Comparison of ENCODE assay signal across 13 cellular contexts in the genomic region with DNA sequence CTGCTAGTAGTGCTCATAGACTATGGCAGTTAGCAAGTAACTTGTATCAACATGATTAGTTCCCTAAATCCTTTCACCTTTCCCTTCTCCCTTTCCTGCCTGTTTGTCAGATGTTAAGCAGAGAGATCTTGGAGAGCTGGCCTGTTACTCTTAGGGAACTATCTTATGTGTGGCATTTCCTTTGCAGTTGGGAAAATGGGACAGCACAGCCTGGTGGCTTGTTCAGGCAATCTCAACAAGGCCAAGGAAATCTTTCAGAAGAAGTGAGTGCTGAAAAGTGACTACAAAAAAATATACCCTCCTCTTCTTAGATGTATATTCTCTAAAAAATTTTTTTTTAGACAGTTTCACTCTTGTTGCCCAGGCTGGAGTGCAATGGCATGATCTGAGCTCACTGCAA. TPM values are rescaled to one million over a fixed set of nuclear protein-coding genes. Genes with fewer than 3 reads are reported as not detected.
DNase-seq lines count a peak whose midpoint lies in the region; TF ChIP-seq lines count a peak whose summit lies in the region.
"Had no signal": no experiment of that assay in that cellular context is flagged by ENCODE, and none has a peak within 500 bp of the region (broad histone marks: within the 10 kb centered on the region; RNA-seq: fewer than 3 reads in every experiment).

No MANE protein-coding gene starts in this region.

- no peak overlapping the region for H3K4me3 ChIP-seq in AG09309 (ENCODE audit: control insufficient read depth, low read depth, low read length)
- no peak overlapping the region for H3K4me3 ChIP-seq in cardiac fibroblast (replicated peaks in 1 of 2; ENCODE audit: low read depth in 2 of 2, low read length in 2 of 2)
- H3K4me3 ChIP-seq in liver (ENCODE audit: low read depth in 1 of 3, low read length in 3 of 3), result no peak overlapping the region
- no peak overlapping the region for H3K4me3 ChIP-seq in neural progenitor cell

- no TSS peak for BruUV-seq in Calu3 (replicated peaks; lab: Mats Ljungman, UMichigan)

- H3K4me1 Mint-ChIP-seq in HFFc6 (ENCODE audit: low read depth) (peaks cover 14% of the 10 kb centered on the region), Calu3 (ENCODE audit: low read depth, unreplicated experiment) (peaks cover under 1% of the 10 kb centered on the region), neural progenitor cell (no peaks in the 10 kb centered on the region)

- CTCF ChIA-PET in Calu3 (lab: Charles Lee), result interaction anchor here (0.5 kb wide), 1 partner anchor 34 kb away, joined by 3 read pairs; no protein-coding TSS in a partner anchor

- H3K27me3 ChIP-seq in liver (ENCODE audit: control insufficient read depth in 4 of 4, insufficient read depth in 4 of 4, low read length in 3 of 4) (no peaks in the 10 kb centered on the region), neural progenitor cell (no peaks in the 10 kb centered on the region)

- no peaks in the 10 kb centered on the region for H3F3A ChIP-seq in neural progenitor cell (ENCODE audit: low read depth)

- H3K27ac Mint-ChIP-seq in HFFc6, result peak overlapping the region; percentile 72
- no peak overlapping the region for H3K27ac Mint-ChIP-seq in Calu3 (ENCODE audit: unreplicated experiment)
- no peak overlapping the region for H3K27ac Mint-ChIP-seq in neural progenitor cell
- H3K27ac Mint-ChIP-seq: IgD-negative memory B cell had no signal

- no peak overlapping the region for H3K4me3 Mint-ChIP-seq in HFFc6
- H3K4me3 Mint-ChIP-seq in Calu3 (ENCODE audit: low read depth, unreplicated experiment), result no peak overlapping the region
- no peak overlapping the region for H3K4me3 Mint-ChIP-seq in neural progenitor cell
- H3K4me3 Mint-ChIP-seq: activated CD8-positive, alpha-beta T cell treated with anti-CD3 and anti-CD28 coated beads, Interleukin-2, amount 10 ng/mL, durations not matched to agents 7 days and 5 days; IgD-negative memory B cell had no signal

- H4K20me1 ChIP-seq in neural progenitor cell (ENCODE audit: low read depth), result no peaks in the 10 kb centered on the region

- H2AFZ ChIP-seq in neural progenitor cell (replicated peaks), result no peak overlapping the region

- H3K36me3 Mint-ChIP-seq in HFFc6 (ENCODE audit: low read depth) (peaks cover 16% of the 10 kb centered on the region), Calu3 (ENCODE audit: insufficient read depth, unreplicated experiment) (peaks cover 56% of the 10 kb centered on the region), neural progenitor cell (peaks cover 42% of the 10 kb centered on the region)

- H3K27ac ChIP-seq in liver (ENCODE audit: low read depth in 1 of 2, low read length in 2 of 2) (no peak overlapping the region), neural progenitor cell (no peak overlapping the region)

- peak; percentile 28 for TF ChIP-seq CTCF in AG09309 (IDR thresholded peaks at IDR 0.05; ENCODE audit: control insufficient read depth, insufficient read depth, low read depth, low read length, missing control alignments)
- TF ChIP-seq CTCF in HFFc6 (IDR thresholded peaks at IDR 0.05), result peak; percentile 66
- peak; percentile 39 for TF ChIP-seq CTCF in cardiac fibroblast (IDR thresholded peaks at IDR 0.05; ENCODE audit: low read depth, low read length)
- TF ChIP-seq CTCF in liver (IDR thresholded peaks at IDR 0.05; ENCODE audit: low read depth, low read length, missing input control), result peak; percentile 33
- TF ChIP-seq CTCF in Calu3 (IDR thresholded peaks at IDR 0.05; ENCODE audit: unreplicated experiment), result no peak
- no peak for TF ChIP-seq CTCF in neural progenitor cell (IDR thresholded peaks at IDR 0.05)

- H3K27me3 Mint-ChIP-seq in HFFc6 (ENCODE audit: insufficient read depth) (no peaks in the 10 kb centered on the region; the same call in 1 of the 2 replicates), Calu3 (ENCODE audit: unreplicated experiment) (no peaks in the 10 kb centered on the region), neural progenitor cell (ENCODE audit: insufficient read depth, low read depth) (no peaks in the 10 kb centered on the region)
- H3K27me3 Mint-ChIP-seq: IgD-negative memory B cell had no signal

- H3K9me3 ChIP-seq in liver (ENCODE audit: control insufficient read depth in 4 of 4, low read length in 3 of 4), result no peaks in the 10 kb centered on the region
- H3K9me3 ChIP-seq in neural progenitor cell (ENCODE audit: low read depth), result no peaks in the 10 kb centered on the region

- H3K79me2 ChIP-seq in neural progenitor cell (ENCODE audit: low read depth), result no peaks in the 10 kb centered on the region

- H3K4me1 ChIP-seq in liver (ENCODE audit: control insufficient read depth in 4 of 4, insufficient read depth in 4 of 4, low read length in 3 of 4) (no peaks in the 10 kb centered on the region), neural progenitor cell (no peaks in the 10 kb centered on the region)

- no peak for DNase-seq in AG09309 (ENCODE audit: low read depth)
- peak; percentile 32 for DNase-seq in HFFc6
- peak; percentile 22 to 44 for DNase-seq in cardiac fibroblast (ENCODE audit: low read depth in 2 of 2)
- DNase-seq in Calu3, result no peak
- no peak for DNase-seq in neural progenitor cell (ENCODE audit: low spot score)
- no peak for DNase-seq in stimulated activated CD4-positive, alpha-beta T cell treated with anti-CD3 and anti-CD28 coated beads, Interleukin-4, amount 100 ng/mL, for 24 hours
- DNase-seq in H4 (ENCODE audit: low spot score), result no peak
- DNase-seq: activated CD8-positive, alpha-beta T cell treated with anti-CD3 and anti-CD28 coated beads, Interleukin-2, amount 10 ng/mL, durations not matched to agents 7 days and 5 days; activated gamma-delta T cell; NCI-H1436 treated with DMSO at 0.1 percent for 48 hours; NCI-H526 had no signal

- peak; percentile 54 to 75 for TF ChIP-seq RAD21 in liver (IDR thresholded peaks at IDR 0.05)

- H3K9ac ChIP-seq in liver (ENCODE audit: low read depth in 1 of 2, low read length in 2 of 2), result no peak overlapping the region
- no peak overlapping the region for H3K9ac ChIP-seq in neural progenitor cell

- peaks cover 12 to 63% (median 38%) of the 10 kb centered on the region in 4 donors for H3K36me3 ChIP-seq in liver (ENCODE audit: control insufficient read depth in 4 of 4, insufficient read depth in 3 of 4, low read depth in 1 of 4, low read length in 3 of 4)
- peaks cover 25% of the 10 kb centered on the region for H3K36me3 ChIP-seq in neural progenitor cell

- no peak overlapping the region for H3K4me2 ChIP-seq in neural progenitor cell

- intact Hi-C loops in Calu3 (cut with micrococcal nuclease; ENCODE audit: unreplicated experiment), result no loop called here

- H3K9me3 Mint-ChIP-seq in HFFc6 (no peaks in the 10 kb centered on the region), Calu3 (ENCODE audit: low read depth, unreplicated experiment) (no peaks in the 10 kb centered on the region), neural progenitor cell (no peaks in the 10 kb centered on the region)
- H3K9me3 Mint-ChIP-seq: IgD-negative memory B cell had no signal

TF ChIP-seq in liver, 16 proteins besides CTCF, POLR2A, EP300 and RAD21 (continues in another document):
- TF ChIP-seq JUND (IDR thresholded peaks at IDR 0.05) (no peak), HNF4A (conservative IDR thresholded peaks at IDR 0.05) (no peak), YY1 (IDR thresholded peaks at IDR 0.05) (no peak), HNF4G (IDR thresholded peaks at IDR 0.05) (no peak)
- TF ChIP-seq, protein P1, sequence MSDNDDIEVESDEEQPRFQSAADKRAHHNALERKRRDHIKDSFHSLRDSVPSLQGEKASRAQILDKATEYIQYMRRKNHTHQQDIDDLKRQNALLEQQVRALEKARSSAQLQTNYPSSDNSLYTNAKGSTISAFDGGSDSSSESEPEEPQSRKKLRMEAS (IDR thresholded peaks at IDR 0.05), result no peak
- TF ChIP-seq, protein P2, sequence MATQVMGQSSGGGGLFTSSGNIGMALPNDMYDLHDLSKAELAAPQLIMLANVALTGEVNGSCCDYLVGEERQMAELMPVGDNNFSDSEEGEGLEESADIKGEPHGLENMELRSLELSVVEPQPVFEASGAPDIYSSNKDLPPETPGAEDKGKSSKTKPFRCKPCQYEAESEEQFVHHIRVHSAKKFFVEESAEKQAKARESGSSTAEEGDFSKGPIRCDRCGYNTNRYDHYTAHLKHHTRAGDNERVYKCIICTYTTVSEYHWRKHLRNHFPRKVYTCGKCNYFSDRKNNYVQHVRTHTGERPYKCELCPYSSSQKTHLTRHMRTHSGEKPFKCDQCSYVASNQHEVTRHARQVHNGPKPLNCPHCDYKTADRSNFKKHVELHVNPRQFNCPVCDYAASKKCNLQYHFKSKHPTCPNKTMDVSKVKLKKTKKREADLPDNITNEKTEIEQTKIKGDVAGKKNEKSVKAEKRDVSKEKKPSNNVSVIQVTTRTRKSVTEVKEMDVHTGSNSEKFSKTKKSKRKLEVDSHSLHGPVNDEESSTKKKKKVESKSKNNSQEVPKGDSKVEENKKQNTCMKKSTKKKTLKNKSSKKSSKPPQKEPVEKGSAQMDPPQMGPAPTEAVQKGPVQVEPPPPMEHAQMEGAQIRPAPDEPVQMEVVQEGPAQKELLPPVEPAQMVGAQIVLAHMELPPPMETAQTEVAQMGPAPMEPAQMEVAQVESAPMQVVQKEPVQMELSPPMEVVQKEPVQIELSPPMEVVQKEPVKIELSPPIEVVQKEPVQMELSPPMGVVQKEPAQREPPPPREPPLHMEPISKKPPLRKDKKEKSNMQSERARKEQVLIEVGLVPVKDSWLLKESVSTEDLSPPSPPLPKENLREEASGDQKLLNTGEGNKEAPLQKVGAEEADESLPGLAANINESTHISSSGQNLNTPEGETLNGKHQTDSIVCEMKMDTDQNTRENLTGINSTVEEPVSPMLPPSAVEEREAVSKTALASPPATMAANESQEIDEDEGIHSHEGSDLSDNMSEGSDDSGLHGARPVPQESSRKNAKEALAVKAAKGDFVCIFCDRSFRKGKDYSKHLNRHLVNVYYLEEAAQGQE (IDR thresholded peaks at IDR 0.05), result no peak

RNA-seq across cellular contexts. Expression of a gene that starts 7.4 kb away (rescaled TPM):
- total RNA-seq in HFFc6 (2021; fragmentation: NEBNext Ultra II Directional; extraction: Animal tissue kit (Norgen Biotek cat#: 25700)), result 10 to 100 TPM; 15.7 to 22.9 (median 22.0) TPM
- total RNA-seq in liver, result 1 to 10 TPM; 7.1 to 7.2 TPM
- polyA plus RNA-seq in liver, result 10 to 100 TPM in 1 of 2 donors, 1 to 10 TPM in 1; 5.6 to 13.3 TPM
- 28.6 and 30.5 TPM in 2 replicates for total RNA-seq in Calu3 (2022)
- 33.2 and 47.2 TPM in 2 replicates for total RNA-seq in neural progenitor cell (ENCODE audit: low replicate concordance)
- total RNA-seq in H4 (2014; rRNA removed; shearing (Covaris generic)), result 21.9 and 33.6 TPM in 2 replicates

RNA-seq across cellular contexts. Expression of a gene that starts 17.8 kb away (rescaled TPM):
- 10 to 100 TPM; 17.6 to 24.0 (median 20.3) TPM for total RNA-seq in HFFc6 (2021; fragmentation: NEBNext Ultra II Directional; extraction: Animal tissue kit (Norgen Biotek cat#: 25700))
- total RNA-seq in liver, result 10 to 100 TPM; 14.5 to 31.0 TPM
- 10 to 100 TPM; 14.9 to 16.5 TPM for polyA plus RNA-seq in liver
- 37.3 and 39.0 TPM in 2 replicates for total RNA-seq in Calu3 (2022)
- 218 and 279 TPM in 2 replicates for total RNA-seq in neural progenitor cell (ENCODE audit: low replicate concordance)
- 83.8 and 92.0 TPM in 2 replicates for total RNA-seq in H4 (2014; rRNA removed; shearing (Covaris generic))

RNA-seq across cellular contexts. Expression of a gene that starts 45.1 kb away (rescaled TPM):
- 10 to 100 TPM; 21.3 to 27.1 (median 23.3) TPM for total RNA-seq in HFFc6 (2021; fragmentation: NEBNext Ultra II Directional; extraction: Animal tissue kit (Norgen Biotek cat#: 25700))
- 1 to 10 TPM; 5.2 to 8.3 TPM for total RNA-seq in liver
- 1 to 10 TPM; 2.5 to 3.3 TPM for polyA plus RNA-seq in liver
- 20.6 and 28.2 TPM in 2 replicates for total RNA-seq in Calu3 (2022)
- 15.1 and 15.3 TPM in 2 replicates for total RNA-seq in neural progenitor cell (ENCODE audit: low replicate concordance)
- 18.5 and 24.2 TPM in 2 replicates for total RNA-seq in H4 (2014; rRNA removed; shearing (Covaris generic))

Comparison
In these comparisons a context has a peak if more than half of its experiments do, and no peak if none do; other contexts are left out.
1. DNase-seq: peak in HFFc6 (single experiment) and cardiac fibroblast (2 of 2); none in AG09309 (single experiment), Calu3 (single experiment), neural progenitor cell (single experiment), stimulated activated CD4-positive, alpha-beta T cell treated with anti-CD3 and anti-CD28 coated beads, Interleukin-4, amount 100 ng/mL, for 24 hours (single experiment) and H4 (single experiment).
2. CTCF ChIP-seq: peak in AG09309 (single experiment), HFFc6 (single experiment), cardiac fibroblast (single experiment) and liver (single experiment); none in Calu3 (single experiment) and neural progenitor cell (single experiment).